In the genomic region with DNA sequence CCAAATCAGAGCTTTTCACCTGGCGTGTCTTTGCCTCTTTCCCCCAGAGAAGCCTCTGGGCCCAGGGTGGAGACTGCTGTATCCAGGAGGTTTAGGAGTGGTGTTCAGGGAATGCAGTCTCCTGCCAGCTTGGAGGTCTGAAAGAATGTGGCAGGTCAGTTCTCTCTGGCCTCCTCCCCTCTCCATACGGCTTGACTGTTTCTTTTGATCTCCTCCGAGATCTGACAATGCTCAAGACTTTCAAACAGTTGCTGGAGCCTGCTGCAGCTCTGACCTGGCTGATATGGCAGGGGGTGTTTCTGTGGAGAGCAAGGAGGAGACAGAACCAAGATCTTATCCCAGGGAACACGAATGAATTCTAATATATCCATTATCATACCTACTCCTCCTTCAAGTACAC, we compare ENCODE assay signal across 18 cellular contexts. TPM values are rescaled to one million over a fixed set of nuclear protein-coding genes. Genes with fewer than 3 reads are reported as not detected.
DNase-seq lines count a peak whose midpoint lies in the region; ATAC-seq and TF ChIP-seq lines count a peak whose summit lies in the region.
"Had no signal": no experiment of that assay in that cellular context is flagged by ENCODE, and none has a peak within 500 bp of the region (broad histone marks: within the 10 kb centered on the region; RNA-seq: fewer than 3 reads in every experiment).

No MANE protein-coding gene starts in this region.

- no peak overlapping the region for H4K91ac ChIP-seq in trophoblast cell (ENCODE audit: low read depth, low read length)

- DNase-seq in GM23338 (ENCODE audit: low spot score) (peak; percentile 20), SW480 (ENCODE audit: low spot score) (peak; percentile 13), iPS-NIHi11 (ENCODE audit: low spot score) (peak; percentile 41), trophoblast cell (peak; percentile 50 to 78), dermis blood vessel endothelial cell (no peak), vagina (ENCODE audit: extremely low spot score in 2 of 2) (no peak), left colon (no peak)
- no peak for DNase-seq in activated CD8-positive, alpha-beta memory T cell treated with anti-CD3 and anti-CD28 coated beads for 24 hours
- DNase-seq: activated CD4-positive, alpha-beta T cell treated with anti-CD3 and anti-CD28 coated beads, Interleukin-2, amount 50 U/mL, for 1 hour; brain microvascular endothelial cell; CD4-positive, alpha-beta T cell; GF-D8; NCI-H146; NCI-H510A; small intestine; substantia nigra had no signal

- WGBS in trophoblast cell (ENCODE audit: extremely low coverage, insufficient coverage, insufficient read length), result no CpG with 5 or more reads among the region's 4 CpGs

- no peak for TF ChIP-seq POLR2A in vagina (IDR thresholded peaks at IDR 0.05)

- no peak overlapping the region for H3K4me2 ChIP-seq in GM23338
- H3K4me2 ChIP-seq in trophoblast cell (ENCODE audit: low read length), result no peak overlapping the region

- H3K4me1 Mint-ChIP-seq in GM23338, result peaks cover 4% of the 10 kb centered on the region; the same call in 2 of the 3 replicates
- H3K4me1 Mint-ChIP-seq: activated T-helper 17 cell treated with anti-CD3 and anti-CD28 coated beads, Interleukin-2, amount 50 U/mL, for 72 hours had no signal

- no peak overlapping the region for H3K9ac ChIP-seq in trophoblast cell (ENCODE audit: low read length)

- H3K14ac ChIP-seq in trophoblast cell (ENCODE audit: low read length), result no peak overlapping the region

- no peaks in the 10 kb centered on the region for H3F3A ChIP-seq in GM23338 (replicated peaks; ENCODE audit: low read depth)

- peaks cover 8% of the 10 kb centered on the region for H3K9me3 ChIP-seq in trophoblast cell (ENCODE audit: insufficient read depth, low read depth, low read length)
- no peaks in the 10 kb centered on the region for H3K9me3 ChIP-seq in vagina

- H3K27me3 Mint-ChIP-seq in GM23338 (ENCODE audit: insufficient read depth, low read depth, poor library complexity), result peaks cover 6% of the 10 kb centered on the region
- H3K27me3 Mint-ChIP-seq: CD4-positive, alpha-beta T cell had no signal

- H4K20me1 ChIP-seq in GM23338 (replicated peaks; ENCODE audit: insufficient read depth), result no peaks in the 10 kb centered on the region

- peaks cover 29% of the 10 kb centered on the region for H3K36me3 Mint-ChIP-seq in GM23338 (ENCODE audit: low read depth)

- no peak overlapping the region for H2BK120ac ChIP-seq in trophoblast cell (ENCODE audit: insufficient read depth, low read length, poor library complexity)

- peak overlapping the region; percentile 74; the same call in 1 of the 2 replicates for H3K27ac Mint-ChIP-seq in GM23338
- H3K27ac Mint-ChIP-seq: activated T-helper 17 cell treated with anti-CD3 and anti-CD28 coated beads, Interleukin-2, amount 50 U/mL, for 72 hours; CD4-positive, alpha-beta T cell had no signal

- H3K79me1 ChIP-seq in trophoblast cell (ENCODE audit: low read length), result peaks cover 5% of the 10 kb centered on the region

- no peak overlapping the region for H2AK5ac ChIP-seq in trophoblast cell (ENCODE audit: low read length)

- H3K18ac ChIP-seq in trophoblast cell (ENCODE audit: low read length), result no peak overlapping the region

- intact Hi-C loops in vagina (cut with DNase I), result no loop called here
- intact Hi-C loops in left colon (cut with DNase I, micrococcal nuclease), result no loop called here

- H2BK5ac ChIP-seq in trophoblast cell (ENCODE audit: low read depth, low read length, poor library complexity), result no peak overlapping the region

- no peaks in the 10 kb centered on the region for H3K79me2 ChIP-seq in GM23338 (replicated peaks; ENCODE audit: insufficient read depth)
- no peaks in the 10 kb centered on the region for H3K79me2 ChIP-seq in trophoblast cell (ENCODE audit: control insufficient read depth, insufficient read depth, low read length, poor library complexity)

- TF ChIP-seq CTCF in GM23338 (conservative IDR thresholded peaks at IDR 0.05; ENCODE audit: low read depth in 2 of 2), result no peak
- TF ChIP-seq CTCF in vagina (IDR thresholded peaks at IDR 0.05), result no peak

- H3K36me3 ChIP-seq in GM23338 (ENCODE audit: insufficient read depth) (peaks cover 11% of the 10 kb centered on the region; the same call in 1 of the 2 replicates), trophoblast cell (ENCODE audit: control insufficient read depth in 1 of 2, insufficient read depth in 2 of 2, low read length in 2 of 2) (peaks cover 0 to 2% of the 10 kb centered on the region in 2 experiments), vagina (no peaks in the 10 kb centered on the region)
- H3K36me3 ChIP-seq: brain microvascular endothelial cell had no signal

- H3K4me1 ChIP-seq in GM23338 (ENCODE audit: insufficient read depth) (no peaks in the 10 kb centered on the region), trophoblast cell (ENCODE audit: control insufficient read depth in 1 of 2, insufficient read depth in 2 of 2, low read length in 2 of 2) (peaks cover 6 to 8% of the 10 kb centered on the region in 2 experiments), vagina (no peaks in the 10 kb centered on the region)

- no peaks in the 10 kb centered on the region for H3K27me3 ChIP-seq in GM23338 (ENCODE audit: insufficient read depth)
- no peaks in the 10 kb centered on the region for H3K27me3 ChIP-seq in trophoblast cell (ENCODE audit: insufficient read depth, low read length)
- H3K27me3 ChIP-seq in vagina, result no peaks in the 10 kb centered on the region
- H3K27me3 ChIP-seq: brain microvascular endothelial cell had no signal

- H3K4me3 ChIP-seq in GM23338 (no peak overlapping the region), trophoblast cell (ENCODE audit: low read depth, low read length) (no peak overlapping the region), vagina (no peak overlapping the region)

- 0 out of 2 replicates have a peak, but pooled peaks cover 4% of the 10 kb centered on the region for H3K9me2 ChIP-seq in GM23338 (ENCODE audit: insufficient read depth)

- H3K4ac ChIP-seq in trophoblast cell (ENCODE audit: low read depth, low read length), result no peak overlapping the region

- H3K27ac ChIP-seq in GM23338 (ENCODE audit: low read depth), result no peak overlapping the region
- peak overlapping the region; percentile 48 for H3K27ac ChIP-seq in trophoblast cell (ENCODE audit: low read depth, low read length)
- no peak overlapping the region for H3K27ac ChIP-seq in vagina

- H3K23ac ChIP-seq in trophoblast cell (ENCODE audit: low read length), result no peak overlapping the region

- no peak overlapping the region for H2BK12ac ChIP-seq in trophoblast cell (ENCODE audit: low read length)

- no peak overlapping the region for H3K4me3 Mint-ChIP-seq in GM23338
- H3K4me3 Mint-ChIP-seq: activated T-helper 17 cell treated with anti-CD3 and anti-CD28 coated beads, Interleukin-2, amount 50 U/mL, for 72 hours; CD4-positive, alpha-beta T cell had no signal

- peaks cover 49% of the 10 kb centered on the region for H3K9me3 Mint-ChIP-seq in GM23338

- H4K12ac ChIP-seq in trophoblast cell (ENCODE audit: low read depth, low read length), result no peak overlapping the region

- H2AFZ ChIP-seq in GM23338 (0 out of 2 replicates have a peak overlapping the region, but pooled peaks have one; percentile 34), trophoblast cell (ENCODE audit: insufficient read depth, low read length, poor library complexity) (no peak overlapping the region)

- no peak overlapping the region for H4K8ac ChIP-seq in trophoblast cell (ENCODE audit: low read depth, low read length)

- ATAC-seq in GM23338 (no peak), left colon (no peak)
- ATAC-seq: activated T-helper 17 cell treated with anti-CD3 and anti-CD28 coated beads, Interleukin-2, amount 50 U/mL, for 72 hours had no signal

TF ChIP-seq in GM23338, 12 proteins besides CTCF, POLR2A, EP300 and RAD21 (continues in another document):
- TF ChIP-seq ZNF114 (CRISPR knock-in tag; IDR thresholded peaks at IDR 0.05) (no peak), POLR2AphosphoS5 (IDR thresholded peaks at IDR 0.05; ENCODE audit: low read depth) (no peak), EZH2 (IDR thresholded peaks at IDR 0.05; ENCODE audit: low read depth, unreplicated experiment) (no peak), ZNF331 (CRISPR knock-in tag; IDR thresholded peaks at IDR 0.05; ENCODE audit: low read depth) (no peak), EZH2phosphoT487 (IDR thresholded peaks at IDR 0.05; ENCODE audit: unreplicated experiment) (no peak), CREB1 (CRISPR knock-in tag; IDR thresholded peaks at IDR 0.05; ENCODE audit: low read depth) (no peak)
- TF ChIP-seq, protein P1, sequence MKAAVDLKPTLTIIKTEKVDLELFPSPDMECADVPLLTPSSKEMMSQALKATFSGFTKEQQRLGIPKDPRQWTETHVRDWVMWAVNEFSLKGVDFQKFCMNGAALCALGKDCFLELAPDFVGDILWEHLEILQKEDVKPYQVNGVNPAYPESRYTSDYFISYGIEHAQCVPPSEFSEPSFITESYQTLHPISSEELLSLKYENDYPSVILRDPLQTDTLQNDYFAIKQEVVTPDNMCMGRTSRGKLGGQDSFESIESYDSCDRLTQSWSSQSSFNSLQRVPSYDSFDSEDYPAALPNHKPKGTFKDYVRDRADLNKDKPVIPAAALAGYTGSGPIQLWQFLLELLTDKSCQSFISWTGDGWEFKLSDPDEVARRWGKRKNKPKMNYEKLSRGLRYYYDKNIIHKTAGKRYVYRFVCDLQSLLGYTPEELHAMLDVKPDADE (IDR thresholded peaks at IDR 0.05), result no peak

RNA-seq across cellular contexts. Expression of a gene that starts 24.7 kb away (rescaled TPM):
- total RNA-seq in GM23338 (2014; rRNA removed; shearing (Covaris generic)), result not detected in 2 replicates
- not detected in 2 replicates for polyA plus RNA-seq in GM23338 (2016; fragmentation: Nextera tagmentation; extraction: Ambion mirVana)
- polyA plus RNA-seq in trophoblast cell (2013), result not detected in 2 replicates
- not detected in 2 replicates for total RNA-seq in dermis blood vessel endothelial cell
- total RNA-seq in vagina, result not detected
- under 1 TPM in 1 of 2 donors, not detected in 1; 0.70 TPM for total RNA-seq in left colon
- total RNA-seq: activated T-helper 17 cell treated with anti-CD3 and anti-CD28 coated beads, Interleukin-2, amount 50 U/mL, for 72 hours; CD4-positive, alpha-beta T cell; RPMI7951 had no signal

Comparison
In these comparisons a context has a peak if more than half of its experiments do, and no peak if none do; other contexts are left out.
1. DNase-seq: peak in GM23338 (single experiment), SW480 (single experiment), iPS-NIHi11 (single experiment) and trophoblast cell (2 of 2); none in dermis blood vessel endothelial cell (single experiment), activated CD8-positive, alpha-beta memory T cell treated with anti-CD3 and anti-CD28 coated beads for 24 hours (single experiment), vagina (0 of 2) and left colon (0 of 2).